Comparison of ENCODE assay signal across 23 cellular contexts in genomic region chr15:51074926-51075325, GRCh38. TPM values are rescaled to one million over a fixed set of nuclear protein-coding genes. Genes with fewer than 3 reads are reported as not detected.
A peak's percentile ranks its signal among the peaks of the same experiment; 100 is the strongest.
DNase-seq lines count a peak whose midpoint lies in the region; ATAC-seq and TF ChIP-seq lines count a peak whose summit lies in the region.
"Had no signal": no experiment of that assay in that cellular context is flagged by ENCODE, and none has a peak within 500 bp of the region (broad histone marks: within the 10 kb centered on the region; RNA-seq: fewer than 3 reads in every experiment).

No MANE protein-coding gene starts in this region.

- no peak for TF ChIP-seq CTCF in IMR-90 (conservative IDR thresholded peaks at IDR 0.05; ENCODE audit: low read depth, low read length)
- TF ChIP-seq CTCF in ascending aorta (IDR thresholded peaks at IDR 0.05): no peak
- TF ChIP-seq CTCF in foreskin keratinocyte (conservative IDR thresholded peaks at IDR 0.05): no peak
- TF ChIP-seq CTCF in stomach (IDR thresholded peaks at IDR 0.05): no peak

- DNase-seq in IMR-90 (no peak), ascending aorta (ENCODE audit: low spot score in 2 of 2) (no peak), foreskin keratinocyte (peak; percentile 26 to 59), stomach (no peak), T-helper 9 cell (no peak), amygdala (lab: John Stamatoyannopoulos, UW) (no peak)
- DNase-seq: Caco-2; CD4-positive, alpha-beta memory T cell; DMS 273 treated with DMSO at 0.1 percent for 48 hours; DMS79 treated with DMSO at 0.1 percent for 48 hours; H9; HFFc6; Kasumi-1; NCI-H1694; NCI-H2081; NCI-H2171; NCI-H345; NCI-H774; NK-92 treated with Interleukin-12 subunit alpha and Interleukin-12 subunit beta, amount 100 ng/mL, for 24 hours; Peyer's patch had no signal

- no TSS peak for BruUV-seq in IMR-90 (replicated peaks; lab: Mats Ljungman, UMichigan)

- H3K79me1 ChIP-seq in IMR-90 (ENCODE audit: low read depth in 1 of 2, low read length in 2 of 2): no peaks in the 10 kb centered on the region

- no peak overlapping the region for H3K18ac ChIP-seq in IMR-90 (ENCODE audit: low read depth, low read length)

- no peak overlapping the region for H3K23ac ChIP-seq in IMR-90 (ENCODE audit: low read depth, low read length)

- H3K14ac ChIP-seq in IMR-90 (replicated peaks; ENCODE audit: low read depth, low read length): no peak overlapping the region

- TF ChIP-seq RAD21 in IMR-90 (IDR thresholded peaks at IDR 0.05; ENCODE audit: low read length): no peak

- intact Hi-C loops in IMR-90 (cut with micrococcal nuclease) (no loop called here), ascending aorta (cut with DNase I) (loop anchor here (5.0 to 10.0 kb wide), 2 partner anchors 57 to 120 kb away; no protein-coding TSS in a partner anchor), stomach (cut with DNase I; ENCODE audit: low total_unique reads) (no loop called here)

- CTCF ChIA-PET in IMR-90 (lab: Yijun Ruan, JAX): no interaction called here

- no peak overlapping the region for H3K4me2 ChIP-seq in IMR-90 (ENCODE audit: low read depth, low read length)
- H3K4me2 ChIP-seq: BLaER1 had no signal

- 0 out of 2 replicates have a peak overlapping the region, but pooled peaks have one; percentile 4 for H2AK5ac ChIP-seq in IMR-90 (ENCODE audit: low read depth, low read length)

- no peak overlapping the region for H2BK5ac ChIP-seq in IMR-90 (ENCODE audit: low read depth, low read length, poor library complexity, severe bottlenecking)

- no peak overlapping the region for H3K9ac ChIP-seq in IMR-90 (ENCODE audit: low read depth, low read length)
- H3K9ac ChIP-seq: BLaER1, GM23248 had no signal

- H2BK120ac ChIP-seq in IMR-90 (ENCODE audit: low read depth, low read length): no peak overlapping the region

- H3K4ac ChIP-seq in IMR-90 (ENCODE audit: low read depth, low read length): no peak overlapping the region

- no peak overlapping the region for H4K91ac ChIP-seq in IMR-90 (ENCODE audit: insufficient read depth, low read depth, low read length)

- POLR2A ChIA-PET in IMR-90 (lab: Charles Lee; ENCODE audit: unreplicated experiment): no interaction called here

- in situ Hi-C loops in IMR-90 (cut with MboI; ENCODE audit: low sequenced_read_pairs): no loop called here

- ATAC-seq in IMR-90 (ENCODE audit: low read depth) (no peak), foreskin keratinocyte (peak; percentile 49), GM18867 (IDR thresholded peaks at IDR 0.05; ENCODE audit: unreplicated experiment) (no peak)

- no peak overlapping the region for H2BK15ac ChIP-seq in IMR-90 (ENCODE audit: low read depth, low read length)

- 100% methylated on average over 1 of the region's 5 CpGs; no CpG with 5 or more reads in 1 of the 2 experiments for WGBS in IMR-90 (ENCODE audit: extremely low coverage in 2 of 2, insufficient read length in 1 of 2), 2 experiments
- WGBS in stomach, 5 donors: 88 to 94% (median 93%) methylated on average over 5 of the region's 5 CpGs

- dilution Hi-C loops in IMR-90 (cut with HindIII; ENCODE audit: low sequenced_read_pairs, unreplicated experiment): no loop called here

- H3K9me1 ChIP-seq in IMR-90 (ENCODE audit: insufficient read depth, low read length): no peaks in the 10 kb centered on the region

- no peak overlapping the region for H3K4me3 ChIP-seq in IMR-90 (ENCODE audit: insufficient read depth, low read depth, low read length)
- no peak overlapping the region for H3K4me3 ChIP-seq in ascending aorta
- no peak overlapping the region for H3K4me3 ChIP-seq in stomach
- H3K4me3 ChIP-seq: BLaER1, GM23248, Peyer's patch had no signal

- H3K27ac ChIP-seq in IMR-90 (ENCODE audit: insufficient read depth, low read length) (no peak overlapping the region), ascending aorta (peak overlapping the region; percentile 81 to 89), foreskin keratinocyte (no peak overlapping the region), stomach (peak overlapping the region in 4 of 5 donors; percentile 10 to 83 (median 64))
- H3K27ac ChIP-seq: BLaER1, GM23248, Peyer's patch had no signal

- H4K8ac ChIP-seq in IMR-90 (ENCODE audit: low read depth in 2 of 2, low read length in 2 of 2): no peak overlapping the region

- H3K56ac ChIP-seq in IMR-90 (ENCODE audit: extremely low read depth, insufficient read depth, low read length): no peak overlapping the region

- no peaks in the 10 kb centered on the region for H4K20me1 ChIP-seq in IMR-90 (ENCODE audit: insufficient read depth, low read length)
- H4K20me1 ChIP-seq: BLaER1 had no signal

- H2BK20ac ChIP-seq in IMR-90 (ENCODE audit: low read depth, low read length): no peak overlapping the region

- TF ChIP-seq EP300 in stomach (IDR thresholded peaks at IDR 0.05): no peak

- H3K36me3 ChIP-seq in IMR-90 (ENCODE audit: control insufficient read depth, insufficient read depth, low read length) (no peaks in the 10 kb centered on the region), ascending aorta (no peaks in the 10 kb centered on the region), stomach (no peaks in the 10 kb centered on the region)
- H3K36me3 ChIP-seq: BLaER1, Peyer's patch had no signal

- H3K9me3 ChIP-seq in IMR-90 (ENCODE audit: control insufficient read depth, insufficient read depth, low read length) (no peaks in the 10 kb centered on the region), ascending aorta (no peaks in the 10 kb centered on the region), stomach (no peaks in the 10 kb centered on the region)
- H3K9me3 ChIP-seq: Caco-2, Peyer's patch had no signal

- TF ChIP-seq POLR2A in IMR-90 (IDR thresholded peaks at IDR 0.05; ENCODE audit: low read depth, low read length) (no peak), stomach (IDR thresholded peaks at IDR 0.05) (no peak)

- H3K4me1 ChIP-seq in IMR-90 (ENCODE audit: control insufficient read depth, insufficient read depth, low read length) (no peaks in the 10 kb centered on the region), ascending aorta (peaks cover 6 to 22% of the 10 kb centered on the region in 2 donors), foreskin keratinocyte (peaks cover 6% of the 10 kb centered on the region), stomach (peaks cover 6 to 25% (median 15%) of the 10 kb centered on the region in 4 donors)
- H3K4me1 ChIP-seq: Caco-2, Peyer's patch had no signal

- no peak overlapping the region for H2AK9ac ChIP-seq in IMR-90 (replicated peaks; ENCODE audit: low read depth, low read length, poor library complexity)

- no peak overlapping the region for H4K5ac ChIP-seq in IMR-90 (ENCODE audit: low read depth, low read length)

- H3K27me3 ChIP-seq in IMR-90 (ENCODE audit: control insufficient read depth, insufficient read depth, low read length): no peaks in the 10 kb centered on the region
- H3K27me3 ChIP-seq in ascending aorta: no peaks in the 10 kb centered on the region
- no peaks in the 10 kb centered on the region for H3K27me3 ChIP-seq in foreskin keratinocyte
- no peaks in the 10 kb centered on the region for H3K27me3 ChIP-seq in stomach
- H3K27me3 ChIP-seq: BLaER1, Peyer's patch had no signal

- no peak overlapping the region for H2AFZ ChIP-seq in IMR-90 (replicated peaks; ENCODE audit: low read length, poor library complexity)

TF ChIP-seq in IMR-90, 13 proteins besides CTCF, POLR2A, EP300 and RAD21:
- TF ChIP-seq RCOR1 (IDR thresholded peaks at IDR 0.05; ENCODE audit: insufficient replicate concordance, low read length): no peak

RNA-seq across cellular contexts. Expression of gene TNFAIP8L3, which starts 19.8 kb away (rescaled TPM):
- total RNA-seq in IMR-90 (2012; rRNA removed): 0.83 and 0.90 TPM in 2 replicates
- 0.09 and 0.29 TPM in 2 replicates for polyA plus RNA-seq in IMR-90 (2012; rRNA removed)
- polyA plus RNA-seq in IMR-90 (2012; cell fraction: cytosol; rRNA removed): 0.10 and 0.39 TPM in 2 replicates
- 0.07 TPM in 1 of 2 replicates, not detected in the other for polyA plus RNA-seq in IMR-90 (2012; cell fraction: nucleus; rRNA removed; ENCODE audit: low replicate concordance)
- 2.6 TPM for total RNA-seq in ascending aorta
- 0.18 and 0.41 TPM in 2 replicates for total RNA-seq in foreskin keratinocyte
- polyA plus RNA-seq in foreskin keratinocyte: 0.17 and 0.19 TPM in 2 replicates
- total RNA-seq in stomach: 1 to 10 TPM in 3 of 5 donors, under 1 TPM in 1, not detected in 1; 0.58 to 5.9 (median 4.5) TPM
- 10 to 100 TPM in 1 of 3 donors, 1 to 10 TPM in 2; 9.0 to 12.5 (median 9.3) TPM for polyA plus RNA-seq in stomach
- total RNA-seq: Caco-2; CD4-positive, alpha-beta memory T cell had no signal
- polyA plus RNA-seq: CD4-positive, alpha-beta memory T cell had no signal

Comparison
In these comparisons a context has a peak if more than half of its experiments do, and no peak if none do; other contexts are left out.
1. DNase-seq: peak in foreskin keratinocyte (2 of 2); none in IMR-90 (single experiment), ascending aorta (0 of 2), stomach (single experiment), T-helper 9 cell (single experiment) and amygdala (0 of 56).
2. H3K27ac ChIP-seq: peak in ascending aorta (2 of 2) and stomach (4 of 5); none in IMR-90 (single experiment) and foreskin keratinocyte (single experiment).